23 cellular contexts compared by ENCODE assay signal in the genomic region with DNA sequence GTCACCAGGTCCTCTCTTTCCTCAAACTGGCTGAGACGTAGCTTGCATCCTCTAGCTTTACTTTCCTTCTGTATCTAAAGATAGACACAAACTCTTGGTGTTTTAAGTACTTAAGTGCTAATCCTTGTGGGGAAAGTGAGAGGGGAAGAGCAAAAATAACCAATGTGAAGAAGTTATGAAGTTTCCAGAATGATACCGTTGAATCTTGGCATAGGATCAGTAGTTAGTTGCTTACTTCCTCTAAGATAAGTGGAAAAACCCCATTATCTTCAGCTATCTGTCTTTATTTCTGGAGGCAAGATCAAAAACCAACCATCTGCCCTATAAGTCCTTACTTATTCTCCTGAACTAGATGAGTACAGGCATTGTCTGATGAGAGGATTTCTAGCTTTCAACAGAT. TPM values are rescaled to one million over a fixed set of nuclear protein-coding genes. Genes with fewer than 3 reads are reported as not detected.
DNase-seq lines count a peak whose midpoint lies in the region; ATAC-seq and TF ChIP-seq lines count a peak whose summit lies in the region.
"Had no signal": no experiment of that assay in that cellular context is flagged by ENCODE, and none has a peak within 500 bp of the region (broad histone marks: within the 10 kb centered on the region; RNA-seq: fewer than 3 reads in every experiment).

No MANE protein-coding gene starts in this region.

- no peaks in the 10 kb centered on the region for H3K9me3 Mint-ChIP-seq in natural killer cell treated with Interleukin-12 subunit alpha and Interleukin-12 subunit beta and Interleukin-15 and Interleukin-18, amount 100 ng/mL, for 72 hours
- no peaks in the 10 kb centered on the region for H3K9me3 Mint-ChIP-seq in natural killer cell
- H3K9me3 Mint-ChIP-seq: activated CD4-positive, alpha-beta memory T cell treated with anti-CD3 and anti-CD28 coated beads for 36 hours; CD8-positive, alpha-beta memory T cell; HFFc6; memory B cell; naive B cell had no signal

- H3K4me3 Mint-ChIP-seq in natural killer cell treated with Interleukin-12 subunit alpha and Interleukin-12 subunit beta and Interleukin-15 and Interleukin-18, amount 100 ng/mL, for 72 hours = peak overlapping the region; percentile 18
- no peak overlapping the region for H3K4me3 Mint-ChIP-seq in natural killer cell
- H3K4me3 Mint-ChIP-seq in T-helper 17 cell = no peak overlapping the region
- H3K4me3 Mint-ChIP-seq: activated CD4-positive, alpha-beta memory T cell treated with anti-CD3 and anti-CD28 coated beads for 36 hours; activated naive CD4-positive, alpha-beta T cell treated with anti-CD3 and anti-CD28 coated beads, Interleukin-2, amount 10 ng/mL, durations not matched to agents 7 days and 5 days; HFFc6; memory B cell; naive B cell had no signal

- DNase-seq in natural killer cell treated with Interleukin-12 subunit alpha and Interleukin-12 subunit beta and Interleukin-15 and Interleukin-18, amount 100 ng/mL, for 72 hours (ENCODE audit: low spot score) = no peak
- DNase-seq in natural killer cell (no peak), T-helper 17 cell (no peak), erythroblast (lab: John Stamatoyannopoulos, UW) (peak; percentile 11 to 43), cerebellar nuclear complex (lab: John Stamatoyannopoulos, UW) (no peak), SW480 (ENCODE audit: low spot score) (no peak)
- DNase-seq in activated CD4-positive, CD25-positive, alpha-beta regulatory T cell (lab: John Stamatoyannopoulos, UW) = no peak
- DNase-seq: CD8-positive, alpha-beta memory T cell; colonic mucosa; DMS79; HFFc6; hippocampal formation; IMR-90; kidney; naive B cell; NCI-H1092; NCI-H2081 treated with DMSO at 0.1 percent for 48 hours; NCI-H510A had no signal

- no peak for ATAC-seq in natural killer cell treated with Interleukin-12 subunit alpha and Interleukin-12 subunit beta and Interleukin-15 and Interleukin-18, amount 100 ng/mL, for 72 hours
- no peak for ATAC-seq in natural killer cell
- no peak for ATAC-seq in T-helper 17 cell
- no peak for ATAC-seq in GM18870 (IDR thresholded peaks at IDR 0.05; ENCODE audit: unreplicated experiment)

- intact Hi-C loops in natural killer cell (cut with micrococcal nuclease) = no loop called here

- H3K36me3 Mint-ChIP-seq in natural killer cell treated with Interleukin-12 subunit alpha and Interleukin-12 subunit beta and Interleukin-15 and Interleukin-18, amount 100 ng/mL, for 72 hours = no peaks in the 10 kb centered on the region
- no peaks in the 10 kb centered on the region for H3K36me3 Mint-ChIP-seq in natural killer cell
- H3K36me3 Mint-ChIP-seq in T-helper 17 cell (ENCODE audit: low read depth) = no peaks in the 10 kb centered on the region
- H3K36me3 Mint-ChIP-seq: activated CD4-positive, alpha-beta memory T cell treated with anti-CD3 and anti-CD28 coated beads for 36 hours; memory B cell; naive B cell had no signal

- TF ChIP-seq CTCF in natural killer cell (IDR thresholded peaks at IDR 0.05) = no peak

- no peaks in the 10 kb centered on the region for H3K9me3 ChIP-seq in T-helper 17 cell (ENCODE audit: control insufficient read depth, low read length, poor library complexity, severe bottlenecking)
- H3K9me3 ChIP-seq: colonic mucosa had no signal

- peaks cover 19 to 33% of the 10 kb centered on the region in 2 donors for H3K4me1 Mint-ChIP-seq in natural killer cell treated with Interleukin-12 subunit alpha and Interleukin-12 subunit beta and Interleukin-15 and Interleukin-18, amount 100 ng/mL, for 72 hours (ENCODE audit: low read depth in 2 of 2)
- peaks cover 13 to 20% of the 10 kb centered on the region in 2 donors for H3K4me1 Mint-ChIP-seq in natural killer cell
- peaks cover 19% of the 10 kb centered on the region for H3K4me1 Mint-ChIP-seq in T-helper 17 cell

- no peak for TF ChIP-seq POLR2A in erythroblast (IDR thresholded peaks at IDR 0.05; ENCODE audit: low read length)

- H3K27me3 Mint-ChIP-seq in natural killer cell treated with Interleukin-12 subunit alpha and Interleukin-12 subunit beta and Interleukin-15 and Interleukin-18, amount 100 ng/mL, for 72 hours = no peaks in the 10 kb centered on the region
- H3K27me3 Mint-ChIP-seq in natural killer cell (ENCODE audit: low read depth in 2 of 2) (peaks cover 0 to 6% of the 10 kb centered on the region in 2 donors), T-helper 17 cell (no peaks in the 10 kb centered on the region)
- H3K27me3 Mint-ChIP-seq: activated CD4-positive, alpha-beta memory T cell treated with anti-CD3 and anti-CD28 coated beads for 36 hours; activated naive CD4-positive, alpha-beta T cell treated with anti-CD3 and anti-CD28 coated beads, Interleukin-2, amount 10 ng/mL, durations not matched to agents 7 days and 5 days; CD8-positive, alpha-beta memory T cell; naive B cell; progenitor cell of endocrine pancreas had no signal

- H3K27ac Mint-ChIP-seq in natural killer cell treated with Interleukin-12 subunit alpha and Interleukin-12 subunit beta and Interleukin-15 and Interleukin-18, amount 100 ng/mL, for 72 hours = peak overlapping the region; percentile 18 to 32
- H3K27ac Mint-ChIP-seq in natural killer cell (peak overlapping the region in 1 of 2 donors; percentile 32), T-helper 17 cell (peak overlapping the region; percentile 16)
- H3K27ac Mint-ChIP-seq: activated CD4-positive, alpha-beta memory T cell treated with anti-CD3 and anti-CD28 coated beads for 36 hours; HFFc6; memory B cell; progenitor cell of endocrine pancreas had no signal

RNA-seq across cellular contexts. Expression of gene FAR2, which starts 10.6 kb away (rescaled TPM):
- 10 to 100 TPM; 13.5 to 38.4 TPM for total RNA-seq in natural killer cell treated with Interleukin-12 subunit alpha and Interleukin-12 subunit beta and Interleukin-15 and Interleukin-18, amount 100 ng/mL, for 72 hours
- total RNA-seq in natural killer cell (1 to 10 TPM; 1.5 to 3.5 (median 1.7) TPM), T-helper 17 cell (1 to 10 TPM; 6.6 to 8.5 TPM)

Comparison
In these comparisons a context has a peak if more than half of its experiments do, and no peak if none do; other contexts are left out.
1. DNase-seq: peak in erythroblast (2 of 2); none in natural killer cell treated with Interleukin-12 subunit alpha and Interleukin-12 subunit beta and Interleukin-15 and Interleukin-18, amount 100 ng/mL, for 72 hours (single experiment), natural killer cell (single experiment), T-helper 17 cell (0 of 3), activated CD4-positive, CD25-positive, alpha-beta regulatory T cell (0 of 4), cerebellar nuclear complex (0 of 2) and SW480 (single experiment).